ENCODE assay signal across 14 cellular contexts in genomic region chr4:41346306-41347061, GRCh38.
DNase-seq lines count a peak whose midpoint lies in the region; ATAC-seq lines count a peak whose summit lies in the region.
"Had no signal": no experiment of that assay in that cellular context is flagged by ENCODE, and none has a peak within 500 bp of the region (broad histone marks: within the 10 kb centered on the region; RNA-seq: fewer than 3 reads in every experiment).

No MANE protein-coding gene starts in this region.

- no peak overlapping the region for H3K4me3 ChIP-seq in effector memory CD4-positive, alpha-beta T cell (ENCODE audit: insufficient read depth, low read depth, low read length, poor library complexity, severe bottlenecking)

- H3K9me3 ChIP-seq in effector memory CD4-positive, alpha-beta T cell (ENCODE audit: control insufficient read depth, low read length), result no peaks in the 10 kb centered on the region

- no peaks in the 10 kb centered on the region for H3K4me1 ChIP-seq in effector memory CD4-positive, alpha-beta T cell (ENCODE audit: control insufficient read depth, insufficient read depth, low read length, poor library complexity, severe bottlenecking)

- ATAC-seq in HG03432 (IDR thresholded peaks at IDR 0.05; ENCODE audit: unreplicated experiment) (no peak), HG03108 (IDR thresholded peaks at IDR 0.05; ENCODE audit: unreplicated experiment) (no peak)
- ATAC-seq: activated T-helper 17 cell treated with anti-CD3 and anti-CD28 coated beads, Interleukin-2, amount 50 U/mL, for 72 hours; SK-N-SH treated with all-trans-retinoic acid at 6 μM for 48 hours had no signal

- DNase-seq in DMS53 (lab: John Stamatoyannopoulos, UW) (peak; percentile 22), DMS53 treated with DMSO at 0.1 percent for 48 hours (lab: John Stamatoyannopoulos, UW; ENCODE audit: unreplicated experiment) (no peak), T1000 (lab: John Stamatoyannopoulos, UW) (peak; percentile 49), iris pigment epithelial cell (ENCODE audit: low read depth) (peak; percentile 58), GDM1 (lab: John Stamatoyannopoulos, UW) (no peak)
- DNase-seq in effector memory CD4-positive, alpha-beta T cell, result no peak
- DNase-seq: aorta; CD8-positive, alpha-beta memory T cell; naive B cell; NCI-H1048 had no signal

- no peaks in the 10 kb centered on the region for H3K27me3 ChIP-seq in effector memory CD4-positive, alpha-beta T cell (replicated peaks; ENCODE audit: control insufficient read depth, insufficient read depth, low read length, poor library complexity, severe bottlenecking)

- H3K36me3 ChIP-seq in effector memory CD4-positive, alpha-beta T cell (ENCODE audit: control insufficient read depth, insufficient read depth, low read length), result no peaks in the 10 kb centered on the region

- no peak overlapping the region for H3K27ac ChIP-seq in effector memory CD4-positive, alpha-beta T cell (ENCODE audit: insufficient read depth, low read length, poor library complexity, severe bottlenecking)

Comparison
In these comparisons a context has a peak if more than half of its experiments do, and no peak if none do; other contexts are left out.
1. DNase-seq: peak in DMS53 (single experiment), T1000 (single experiment) and iris pigment epithelial cell (single experiment); none in DMS53 treated with DMSO at 0.1 percent for 48 hours (single experiment), GDM1 (single experiment) and effector memory CD4-positive, alpha-beta T cell (0 of 3).